1 cellular context compared by ENCODE assay signal in the genomic region with DNA sequence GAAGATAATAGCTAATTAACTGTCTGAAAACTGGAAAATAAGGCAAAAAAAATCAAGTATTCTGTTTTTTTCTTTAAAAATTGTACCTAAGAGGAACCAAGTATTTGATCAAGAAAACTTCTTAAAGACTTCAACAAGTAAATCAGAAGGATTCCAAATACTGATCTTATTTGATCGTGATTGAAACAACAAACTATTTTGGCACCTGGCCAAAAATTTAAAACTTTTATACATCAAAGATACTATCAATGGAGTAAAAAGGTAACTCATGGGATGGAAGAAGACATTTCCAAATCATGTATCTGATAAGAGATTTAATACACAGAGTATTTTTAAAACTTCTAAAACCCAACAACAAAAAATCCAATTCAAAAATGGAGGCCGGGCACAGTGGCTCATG.
TF ChIP-seq lines count a peak whose summit lies in the region.

No MANE protein-coding gene starts in this region.

TF ChIP-seq in HepG2, 621 proteins besides CTCF, POLR2A, EP300 and RAD21 (continued from another document):
- TF ChIP-seq HHEX (CRISPR knock-in tag; IDR thresholded peaks at IDR 0.05) (no peak), ZMYM3 (CRISPR knock-in tag; IDR thresholded peaks at IDR 0.05) (no peak), ZNF264 (CRISPR knock-in tag; IDR thresholded peaks at IDR 0.05) (no peak)
- TF ChIP-seq, protein P1, sequence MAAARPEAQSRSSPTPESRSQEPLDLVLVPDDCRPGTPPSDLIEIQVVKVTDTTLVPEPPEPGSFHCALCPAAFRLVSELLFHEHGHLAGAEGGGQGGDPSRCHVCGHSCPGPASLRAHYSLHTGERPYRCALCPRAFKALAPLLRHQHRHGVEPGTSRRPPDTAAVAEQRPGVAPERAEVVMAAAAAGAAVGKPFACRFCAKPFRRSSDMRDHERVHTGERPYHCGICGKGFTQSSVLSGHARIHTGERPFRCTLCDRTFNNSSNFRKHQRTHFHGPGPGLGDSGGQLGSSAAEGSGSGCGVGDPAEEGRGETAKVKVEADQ (CRISPR knock-in tag; IDR thresholded peaks at IDR 0.05; ENCODE audit: borderline replicate concordance): no peak
